6 cellular contexts compared by ENCODE assay signal in the genomic region with DNA sequence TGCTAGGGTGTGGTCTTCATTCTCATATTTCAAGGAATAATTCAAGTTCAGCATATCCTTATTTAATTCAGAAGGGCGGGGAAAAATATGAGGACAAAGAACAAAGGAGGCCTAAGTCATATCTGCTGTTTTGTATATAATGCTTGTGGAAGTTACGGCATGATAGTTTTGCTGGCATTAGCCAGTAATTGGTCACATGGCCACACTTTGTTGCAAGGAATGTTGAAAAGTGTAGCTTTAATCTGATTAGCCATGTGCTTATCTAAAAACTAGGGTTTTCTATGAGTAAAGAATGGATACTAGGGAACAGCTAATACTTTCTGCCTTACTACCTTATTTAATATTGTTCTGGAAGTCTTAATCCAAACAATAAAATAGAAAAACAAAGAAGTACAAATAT. TPM values are rescaled to one million over a fixed set of nuclear protein-coding genes. Genes with fewer than 3 reads are reported as not detected.
"Had no signal": no experiment of that assay in that cellular context is flagged by ENCODE, and none has a peak within 500 bp of the region (broad histone marks: within the 10 kb centered on the region; RNA-seq: fewer than 3 reads in every experiment).

No MANE protein-coding gene starts in this region.

- DNase-seq: H9, HCEC 1CT, KBM-7 had no signal

- H3K4me2 ChIP-seq: GM23338 had no signal

- H2AFZ ChIP-seq: GM23338 had no signal

- H3K27ac Mint-ChIP-seq: GM23338, H9, IgD-negative memory B cell had no signal

- H3K4me3 ChIP-seq: GM23338 had no signal

- H3K27ac ChIP-seq: HL-60 had no signal

- H3K4me1 Mint-ChIP-seq: H9 had no signal

- H3K27me3 Mint-ChIP-seq: IgD-negative memory B cell had no signal

- H3K4me3 Mint-ChIP-seq: GM23338, H9, IgD-negative memory B cell had no signal

RNA-seq across cellular contexts. Expression of a gene that starts 34.4 kb away (rescaled TPM):
- polyA plus RNA-seq: IgD-negative memory B cell had no signal
